9 cellular contexts compared by ENCODE assay signal in genomic region chr10:18610517-18610916, GRCh38. TPM values are rescaled to one million over a fixed set of nuclear protein-coding genes. Genes with fewer than 3 reads are reported as not detected.
DNase-seq lines count a peak whose midpoint lies in the region; ATAC-seq and TF ChIP-seq lines count a peak whose summit lies in the region.
"Had no signal": no experiment of that assay in that cellular context is flagged by ENCODE, and none has a peak within 500 bp of the region (broad histone marks: within the 10 kb centered on the region; RNA-seq: fewer than 3 reads in every experiment).

No MANE protein-coding gene starts in this region.

- H4K20me1 ChIP-seq in fibroblast of lung (ENCODE audit: control insufficient read depth, extremely low read depth, insufficient read depth, low read length), result no peaks in the 10 kb centered on the region

- H3K36me3 ChIP-seq in fibroblast of lung (ENCODE audit: control insufficient read depth, insufficient read depth, low read length) (no peaks in the 10 kb centered on the region), trophoblast cell (ENCODE audit: control insufficient read depth in 1 of 2, insufficient read depth in 2 of 2, low read length in 2 of 2) (peaks cover 0 to 3% of the 10 kb centered on the region in 2 experiments)

- H3K4me1 ChIP-seq in fibroblast of lung (ENCODE audit: control insufficient read depth, extremely low read depth, insufficient read depth, low read length) (peaks cover 4% of the 10 kb centered on the region), trophoblast cell (ENCODE audit: control insufficient read depth in 1 of 2, insufficient read depth in 2 of 2, low read length in 2 of 2) (peaks cover 3 to 11% of the 10 kb centered on the region in 2 experiments)

- no peak overlapping the region for H3K23ac ChIP-seq in trophoblast cell (ENCODE audit: low read length)

- no peak overlapping the region for H4K12ac ChIP-seq in trophoblast cell (ENCODE audit: low read depth, low read length)

- H3K18ac ChIP-seq in trophoblast cell (ENCODE audit: low read length), result no peak overlapping the region

- peak overlapping the region; percentile 65 for H4K91ac ChIP-seq in trophoblast cell (ENCODE audit: low read depth, low read length)

- no peak overlapping the region for H2AK5ac ChIP-seq in trophoblast cell (ENCODE audit: low read length)

- H3K9ac ChIP-seq in fibroblast of lung (ENCODE audit: insufficient read depth, low read length) (no peak overlapping the region), trophoblast cell (ENCODE audit: low read length) (no peak overlapping the region)

- H3K79me2 ChIP-seq in fibroblast of lung (ENCODE audit: control insufficient read depth, insufficient read depth, low read length), result no peaks in the 10 kb centered on the region
- H3K79me2 ChIP-seq in trophoblast cell (ENCODE audit: control insufficient read depth, insufficient read depth, low read length, poor library complexity), result no peaks in the 10 kb centered on the region

- no peaks in the 10 kb centered on the region for H3K9me3 ChIP-seq in fibroblast of lung (ENCODE audit: control insufficient read depth, insufficient read depth, low read depth, low read length)
- no peaks in the 10 kb centered on the region for H3K9me3 ChIP-seq in trophoblast cell (ENCODE audit: insufficient read depth, low read depth, low read length)
- H3K9me3 ChIP-seq: SJCRH30 had no signal

- H3K27ac ChIP-seq in fibroblast of lung (ENCODE audit: insufficient read depth, low read length) (no peak overlapping the region), trophoblast cell (ENCODE audit: low read depth, low read length) (peak overlapping the region; percentile 95)
- H3K27ac ChIP-seq: SJCRH30 had no signal

- H2BK12ac ChIP-seq in trophoblast cell (ENCODE audit: low read length), result peak overlapping the region; percentile 71

- DNase-seq in fibroblast of lung (ENCODE audit: low read depth in 2 of 2), result peak; percentile 83 to 89
- peak; percentile 48 to 80 for DNase-seq in trophoblast cell
- DNase-seq in mesenteric fat pad (ENCODE audit: low spot score), result no peak
- no peak for DNase-seq in stimulated activated CD4-positive, alpha-beta T cell treated with anti-CD3 and anti-CD28 coated beads, Interleukin-2, amount 100 ng/mL, for 48 hours
- no peak for DNase-seq in NCI-H2081 treated with DMSO at 0.1 percent for 48 hours (lab: John Stamatoyannopoulos, UW)
- DNase-seq: SJCRH30 had no signal

- no peak overlapping the region for H3K4me2 ChIP-seq in fibroblast of lung (ENCODE audit: extremely low read depth, insufficient read depth, low read length)
- no peak overlapping the region for H3K4me2 ChIP-seq in trophoblast cell (ENCODE audit: low read length)

- H2AFZ ChIP-seq in fibroblast of lung (ENCODE audit: low read length), result no peak overlapping the region
- no peak overlapping the region for H2AFZ ChIP-seq in trophoblast cell (ENCODE audit: insufficient read depth, low read length, poor library complexity)

- H3K79me1 ChIP-seq in trophoblast cell (ENCODE audit: low read length), result peaks cover 9% of the 10 kb centered on the region

- WGBS in trophoblast cell (ENCODE audit: extremely low coverage, insufficient coverage, insufficient read length), result no CpG with 5 or more reads among the region's 3 CpGs

- H3K27me3 ChIP-seq in fibroblast of lung (ENCODE audit: control insufficient read depth, insufficient read depth, low read length) (no peaks in the 10 kb centered on the region), trophoblast cell (ENCODE audit: insufficient read depth, low read length) (no peaks in the 10 kb centered on the region)
- H3K27me3 ChIP-seq: SJCRH30 had no signal

- peak overlapping the region; percentile 44 for H2BK5ac ChIP-seq in trophoblast cell (ENCODE audit: low read depth, low read length, poor library complexity)

- no peak for TF ChIP-seq CTCF in fibroblast of lung (conservative IDR thresholded peaks at IDR 0.05 in 1 of 2, IDR thresholded peaks at IDR 0.05 in 1 of 2; ENCODE audit: low read depth in 1 of 2, low read length in 2 of 2)

- peak; percentile 77 for ATAC-seq in GM18868 (IDR thresholded peaks at IDR 0.05; ENCODE audit: unreplicated experiment)
- ATAC-seq in GM21528 (IDR thresholded peaks at IDR 0.05; ENCODE audit: low FRiP score, unreplicated experiment), result no peak

- peak overlapping the region; percentile 57 for H2BK120ac ChIP-seq in trophoblast cell (ENCODE audit: insufficient read depth, low read length, poor library complexity)

- peak overlapping the region; percentile 20 for H3K14ac ChIP-seq in trophoblast cell (ENCODE audit: low read length)

- peak overlapping the region; percentile 22 for H4K8ac ChIP-seq in trophoblast cell (ENCODE audit: low read depth, low read length)

- H3K4me3 ChIP-seq in fibroblast of lung (replicated peaks in 1 of 4; ENCODE audit: control extremely low read depth in 1 of 4, insufficient read depth in 1 of 4, low read depth in 3 of 4, low read length in 4 of 4) (no peak overlapping the region), trophoblast cell (ENCODE audit: low read depth, low read length) (no peak overlapping the region)
- H3K4me3 ChIP-seq: SJCRH30 had no signal

- no peak overlapping the region for H3K4ac ChIP-seq in trophoblast cell (ENCODE audit: low read depth, low read length)

TF ChIP-seq in PFSK-1, 5 proteins besides CTCF, POLR2A, EP300 and RAD21:
- no peak; the same call in 1 of the 2 replicates for TF ChIP-seq SIN3A (IDR thresholded peaks at IDR 0.05; ENCODE audit: borderline replicate concordance, insufficient read depth, low read length)
- TF ChIP-seq POLR2AphosphoS5 (IDR thresholded peaks at IDR 0.05; ENCODE audit: low read depth, low read length), result peak; percentile 48; the same call in 1 of the 2 replicates
- TF ChIP-seq REST (IDR thresholded peaks at IDR 0.05; ENCODE audit: insufficient read depth in 1 of 2, low read depth in 2 of 2, low read length in 2 of 2), result 0 out of 4 replicates have a peak, but pooled peaks of 1 of the 2 experiments have one; percentile 28
TF ChIP-seq in PFSK-1: peak in this region for 2.

RNA-seq across cellular contexts. Expression of gene NSUN6, which starts 40.9 kb away (rescaled TPM):
- 5.0 TPM for polyA plus RNA-seq in PFSK-1 (2012; ENCODE audit: insufficient read length, low read depth)
- total RNA-seq in fibroblast of lung (9.4 and 11.8 TPM in 2 replicates), mesenteric fat pad (8.9 TPM)
- polyA plus RNA-seq in fibroblast of lung, result 4.2 and 5.2 TPM in 2 replicates
- 2.8 and 3.6 TPM in 2 replicates for polyA plus RNA-seq in fibroblast of lung (2012)
- polyA minus RNA-seq in fibroblast of lung (ENCODE audit: low replicate concordance), result 1.5 TPM in 1 of 2 replicates, not detected in the other
- polyA plus RNA-seq in trophoblast cell (2013), result 6.7 and 6.8 TPM in 2 replicates

RNA-seq across cellular contexts. Expression of gene ARL5B, which starts 48.7 kb away (rescaled TPM):
- 5.9 TPM for polyA plus RNA-seq in PFSK-1 (2012; ENCODE audit: insufficient read length, low read depth)
- total RNA-seq in fibroblast of lung, result 8.8 and 12.1 TPM in 2 replicates
- 6.6 and 8.7 TPM in 2 replicates for polyA plus RNA-seq in fibroblast of lung
- polyA plus RNA-seq in fibroblast of lung (2012), result 3.9 and 5.4 TPM in 2 replicates
- 0.31 and 0.56 TPM in 2 replicates for polyA minus RNA-seq in fibroblast of lung (ENCODE audit: low replicate concordance)
- 24.5 and 25.7 TPM in 2 replicates for polyA plus RNA-seq in trophoblast cell (2013)
- total RNA-seq in mesenteric fat pad, result 16.8 TPM

Comparison
In these comparisons a context has a peak if more than half of its experiments do, and no peak if none do; other contexts are left out.
1. DNase-seq: peak in fibroblast of lung (2 of 2) and trophoblast cell (2 of 2); none in mesenteric fat pad (single experiment), stimulated activated CD4-positive, alpha-beta T cell treated with anti-CD3 and anti-CD28 coated beads, Interleukin-2, amount 100 ng/mL, for 48 hours (0 of 2) and NCI-H2081 treated with DMSO at 0.1 percent for 48 hours (single experiment).